Comparison of ENCODE assay signal across 6 cellular contexts in the genomic region with DNA sequence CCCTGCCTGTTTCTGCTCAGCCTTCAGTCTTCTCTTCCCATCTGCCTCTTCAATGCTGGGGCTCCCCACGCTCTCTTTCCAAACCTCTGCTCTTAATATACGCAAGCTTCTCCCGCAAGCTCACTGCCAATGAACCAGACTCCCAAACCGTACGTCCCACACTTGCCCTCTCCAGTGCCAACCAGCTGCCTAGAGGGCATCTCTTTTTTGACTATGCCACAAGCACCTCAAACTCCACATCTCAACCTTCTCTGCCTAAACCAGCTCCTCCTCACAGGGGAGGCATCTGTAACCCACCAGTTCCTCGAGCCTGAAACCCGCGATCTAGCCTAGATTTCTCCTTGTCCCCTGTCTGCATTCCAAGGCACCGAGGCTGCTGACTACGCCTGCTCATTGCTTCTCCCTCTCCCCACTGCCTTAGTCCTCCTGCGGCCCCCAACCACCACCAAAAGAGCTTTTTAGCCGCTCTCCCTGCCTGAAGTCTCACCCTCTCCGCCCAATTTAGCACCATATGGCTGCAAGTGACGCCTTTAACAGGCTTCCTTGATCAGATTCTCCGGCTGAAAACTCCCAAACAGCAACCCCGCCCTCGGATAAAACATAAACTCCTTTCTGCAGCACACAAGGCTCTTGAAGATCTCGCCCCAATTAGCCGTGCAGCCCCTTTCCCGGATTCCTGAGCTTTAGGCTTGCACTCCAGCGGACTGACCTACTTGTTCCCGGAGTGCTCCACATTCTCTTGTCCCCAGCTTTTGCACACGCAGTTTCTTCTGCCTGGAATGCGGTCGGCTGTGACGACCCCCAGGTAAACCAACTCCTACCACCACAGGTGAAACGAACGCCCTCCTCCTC. TPM values are rescaled to one million over a fixed set of nuclear protein-coding genes. Genes with fewer than 3 reads are reported as not detected.
DNase-seq lines count a peak whose midpoint lies in the region; ATAC-seq and TF ChIP-seq lines count a peak whose summit lies in the region.

No MANE protein-coding gene starts in this region.

- H3K4me3 ChIP-seq in lower lobe of right lung: peak overlapping the region; percentile 80

- peaks cover 12% of the 10 kb centered on the region for H3K36me3 Mint-ChIP-seq in activated T-cell treated with anti-CD3 and anti-CD28 coated beads, Interleukin-2, amount 50 U/mL, for 4 hours (ENCODE audit: insufficient read depth)

- DNase-seq in HEK293T (ENCODE audit: extremely low spot score) (peak; percentile 17), lower lobe of right lung (no peak), putamen (ENCODE audit: low spot score) (no peak), SHP77 (lab: John Stamatoyannopoulos, UW) (no peak)
- DNase-seq in activated T-cell treated with anti-CD3 and anti-CD28 coated beads, Interleukin-2, amount 50 U/mL, for 4 hours: no peak

- peak overlapping the region; percentile 19 for H3K27ac ChIP-seq in lower lobe of right lung

- H3K4me3 Mint-ChIP-seq in activated T-cell treated with anti-CD3 and anti-CD28 coated beads, Interleukin-2, amount 50 U/mL, for 4 hours: peak overlapping the region; percentile 86

- peaks cover 51% of the 10 kb centered on the region for H3K4me1 ChIP-seq in lower lobe of right lung

- peaks cover 61% of the 10 kb centered on the region for H3K4me1 Mint-ChIP-seq in activated T-cell treated with anti-CD3 and anti-CD28 coated beads, Interleukin-2, amount 50 U/mL, for 4 hours (ENCODE audit: low read depth)

- POLR2A ChIA-PET in HEK293T (lab: Yijun Ruan, JAX): interaction anchor here (1.2 kb wide), 1 partner anchor 10 kb away, joined by 3 read pairs; no protein-coding TSS in a partner anchor

- intact Hi-C loops in lower lobe of right lung (cut with DNase I): no loop called here

- no peaks in the 10 kb centered on the region for H3K9me3 Mint-ChIP-seq in activated T-cell treated with anti-CD3 and anti-CD28 coated beads, Interleukin-2, amount 50 U/mL, for 4 hours

- no peaks in the 10 kb centered on the region for H3K9me3 ChIP-seq in lower lobe of right lung

- H3K36me3 ChIP-seq in lower lobe of right lung: no peaks in the 10 kb centered on the region

- H3K27me3 ChIP-seq in lower lobe of right lung (ENCODE audit: low read depth): no peaks in the 10 kb centered on the region

- TF ChIP-seq CTCF in lower lobe of right lung (IDR thresholded peaks at IDR 0.05): no peak

- CTCF ChIA-PET in HEK293T (lab: Yijun Ruan, JAX): no interaction called here

- no peak for ATAC-seq in activated T-cell treated with anti-CD3 and anti-CD28 coated beads, Interleukin-2, amount 50 U/mL, for 4 hours
- ATAC-seq in lower lobe of right lung: no peak
- ATAC-seq in HG03378 (IDR thresholded peaks at IDR 0.05; ENCODE audit: unreplicated experiment): no peak

- H3K27me3 Mint-ChIP-seq in activated T-cell treated with anti-CD3 and anti-CD28 coated beads, Interleukin-2, amount 50 U/mL, for 4 hours (ENCODE audit: low read depth): no peaks in the 10 kb centered on the region

TF ChIP-seq in HEK293T, 16 proteins besides CTCF, POLR2A, EP300 and RAD21:
- TF ChIP-seq TARDBP (IDR thresholded peaks at IDR 0.05) (no peak), NFRKB (IDR thresholded peaks at IDR 0.05) (no peak), HDGF (IDR thresholded peaks at IDR 0.05; ENCODE audit: borderline replicate concordance) (no peak), LEF1 (IDR thresholded peaks at IDR 0.05; ENCODE audit: borderline replicate concordance) (no peak), FOXA1 (IDR thresholded peaks at IDR 0.05) (no peak), CTBP1 (IDR thresholded peaks at IDR 0.05; ENCODE audit: borderline replicate concordance) (no peak), BHLHE40 (IDR thresholded peaks at IDR 0.05; ENCODE audit: borderline replicate concordance) (no peak), FOXM1 (IDR thresholded peaks at IDR 0.05; ENCODE audit: borderline replicate concordance) (no peak)

RNA-seq across cellular contexts. Expression of gene GGA2, which starts 1.5 kb away (rescaled TPM):
- 10 to 100 TPM; 66.0 to 82.9 (median 70.0) TPM for total RNA-seq in activated T-cell treated with anti-CD3 and anti-CD28 coated beads, Interleukin-2, amount 50 U/mL, for 4 hours
- total RNA-seq in lower lobe of right lung: 204 TPM

RNA-seq across cellular contexts. Expression of gene EARS2, which starts 48.3 kb away (rescaled TPM):
- 10 to 100 TPM; 30.8 to 37.1 (median 33.3) TPM for total RNA-seq in activated T-cell treated with anti-CD3 and anti-CD28 coated beads, Interleukin-2, amount 50 U/mL, for 4 hours
- total RNA-seq in lower lobe of right lung: 19.5 TPM

RNA-seq across cellular contexts. Expression of gene UBFD1, which starts 48.7 kb away (rescaled TPM):
- total RNA-seq in activated T-cell treated with anti-CD3 and anti-CD28 coated beads, Interleukin-2, amount 50 U/mL, for 4 hours: 10 to 100 TPM; 69.8 to 73.8 (median 70.0) TPM
- 39.1 TPM for total RNA-seq in lower lobe of right lung

RNA-seq across cellular contexts. Expression of gene COG7, which starts 55.8 kb away (rescaled TPM):
- 10 to 100 TPM; 18.5 to 21.8 (median 20.0) TPM for total RNA-seq in activated T-cell treated with anti-CD3 and anti-CD28 coated beads, Interleukin-2, amount 50 U/mL, for 4 hours
- 21.3 TPM for total RNA-seq in lower lobe of right lung
